8 cellular contexts compared by ENCODE assay signal in genomic region chr10:29646238-29646902, GRCh38. TPM values are rescaled to one million over a fixed set of nuclear protein-coding genes. Genes with fewer than 3 reads are reported as not detected.
A peak's percentile ranks its signal among the peaks of the same experiment; 100 is the strongest.
DNase-seq lines count a peak whose midpoint lies in the region; TF ChIP-seq lines count a peak whose summit lies in the region.

No MANE protein-coding gene starts in this region.

- no peaks in the 10 kb centered on the region for H3K4me1 ChIP-seq in OCI-LY7 (ENCODE audit: insufficient read depth, low read length, poor library complexity, severe bottlenecking)

- H3K36me3 ChIP-seq in OCI-LY7 (ENCODE audit: insufficient read depth, low read length) = no peaks in the 10 kb centered on the region

- DNase-seq in GM03348 (ENCODE audit: low spot score) = peak; percentile 44
- peak; percentile 76 to 93 for DNase-seq in NCI-H524 (lab: John Stamatoyannopoulos, UW)
- DNase-seq in chondrocyte (ENCODE audit: low spot score) = no peak
- peak; percentile 73 for DNase-seq in osteocyte (ENCODE audit: extremely low spot score, unreplicated experiment)
- DNase-seq in NK-92 (lab: John Stamatoyannopoulos, UW; ENCODE audit: unreplicated experiment) = no peak
- DNase-seq in SIG-M5 (lab: John Stamatoyannopoulos, UW) = no peak
- no peak for DNase-seq in ecto neural progenitor cell (ENCODE audit: low spot score)
- no peak for DNase-seq in OCI-LY7 (ENCODE audit: low spot score)

- POLR2A ChIA-PET in OCI-LY7 (lab: Charles Lee) = no interaction called here

- H3K4me1 Mint-ChIP-seq in chondrocyte (ENCODE audit: low read depth) = peaks cover 90% of the 10 kb centered on the region
- H3K4me1 Mint-ChIP-seq in osteocyte (ENCODE audit: unreplicated experiment) = peaks cover 93% of the 10 kb centered on the region

- TF ChIP-seq CTCF in chondrocyte (IDR thresholded peaks at IDR 0.05) (no peak), osteocyte (IDR thresholded peaks at IDR 0.05) (no peak), OCI-LY7 (conservative IDR thresholded peaks at IDR 0.05; ENCODE audit: low read length) (no peak)

- no peaks in the 10 kb centered on the region for H3K27me3 Mint-ChIP-seq in chondrocyte (ENCODE audit: low read depth)
- no peaks in the 10 kb centered on the region for H3K27me3 Mint-ChIP-seq in osteocyte (ENCODE audit: unreplicated experiment)

- peak overlapping the region; percentile 8 for H3K4me3 Mint-ChIP-seq in chondrocyte (ENCODE audit: unreplicated experiment)
- H3K4me3 Mint-ChIP-seq in osteocyte (ENCODE audit: unreplicated experiment) = peak overlapping the region; percentile 60

- no TSS peak for BruUV-seq in OCI-LY7 (replicated peaks; lab: Mats Ljungman, UMichigan)

- H4K20me1 ChIP-seq in OCI-LY7 (ENCODE audit: insufficient read depth, low read length) = no peaks in the 10 kb centered on the region

- no peak overlapping the region for H3K4me3 ChIP-seq in OCI-LY7 (ENCODE audit: low read depth, low read length, poor library complexity, severe bottlenecking)

- H3K9me2 ChIP-seq in OCI-LY7 (ENCODE audit: insufficient read depth, low read length) = no peaks in the 10 kb centered on the region

- no peak overlapping the region for H2AFZ ChIP-seq in OCI-LY7 (ENCODE audit: low read length)

- H3K4me2 ChIP-seq in OCI-LY7 (ENCODE audit: low read length) = no peak overlapping the region

- H3K9me3 Mint-ChIP-seq in chondrocyte (ENCODE audit: low read depth) (no peaks in the 10 kb centered on the region), osteocyte (ENCODE audit: unreplicated experiment) (no peaks in the 10 kb centered on the region)

- H3K36me3 Mint-ChIP-seq in chondrocyte (ENCODE audit: low read depth) = peaks cover under 1% of the 10 kb centered on the region
- peaks cover 28% of the 10 kb centered on the region for H3K36me3 Mint-ChIP-seq in osteocyte (ENCODE audit: unreplicated experiment)

- intact Hi-C loops in OCI-LY7 (cut with micrococcal nuclease; ENCODE audit: unreplicated experiment) = no loop called here

- no peak overlapping the region for H3K27ac ChIP-seq in OCI-LY7 (ENCODE audit: low read depth, low read length, poor library complexity, severe bottlenecking)

- H3K79me2 ChIP-seq in OCI-LY7 (ENCODE audit: insufficient read depth, low read depth, low read length) = no peaks in the 10 kb centered on the region

- H3K27ac Mint-ChIP-seq in chondrocyte (ENCODE audit: unreplicated experiment) (peak overlapping the region; percentile 91), osteocyte (ENCODE audit: unreplicated experiment) (peak overlapping the region; percentile 97)

- no peaks in the 10 kb centered on the region for H3K9me3 ChIP-seq in OCI-LY7 (ENCODE audit: low read length)

- CTCF ChIA-PET in OCI-LY7 (lab: Charles Lee; ENCODE audit: unreplicated experiment) = no interaction called here

RNA-seq across cellular contexts. Expression of gene SVIL, which starts 11.6 kb away (rescaled TPM):
- 112 to 136 TPM (median 118 TPM) in 3 replicates for total RNA-seq in chondrocyte
- 257 and 258 TPM in 2 replicates for total RNA-seq in osteocyte
- 0.47 and 0.67 TPM in 2 replicates for total RNA-seq in OCI-LY7 (2014; rRNA removed; shearing (Covaris generic))
- 0.68 and 1.5 TPM in 2 replicates for total RNA-seq in OCI-LY7 (2022)

Comparison
In these comparisons a context has a peak if more than half of its experiments do, and no peak if none do; other contexts are left out.
1. DNase-seq: peak in GM03348 (single experiment), NCI-H524 (2 of 2) and osteocyte (single experiment); none in chondrocyte (single experiment), NK-92 (single experiment), SIG-M5 (single experiment), ecto neural progenitor cell (single experiment) and OCI-LY7 (single experiment).
2. RNA of gene SVIL, which starts 11.6 kb away (total RNA-seq): 257 to 258 TPM in osteocyte and 112 to 136 TPM in chondrocyte; 0.47 to 1.5 TPM in OCI-LY7; every median in the first group is over 10 times any median in the second.